ENCODE assay signal across 7 cellular contexts in genomic region chr3:98521897-98522537, GRCh38. TPM values are rescaled to one million over a fixed set of nuclear protein-coding genes. Genes with fewer than 3 reads are reported as not detected.
DNase-seq lines count a peak whose midpoint lies in the region; ATAC-seq, FAIRE-seq and TF ChIP-seq lines count a peak whose summit lies in the region.

No MANE protein-coding gene starts in this region.

- CTCF ChIA-PET in HepG2 (lab: Yijun Ruan, JAX; ENCODE audit: low intra/inter-chr PET ratio, low total read pairs): no interaction called here

- H3K79me2 ChIP-seq in HepG2 (ENCODE audit: insufficient read depth, low read length): peaks cover 30% of the 10 kb centered on the region

- TF ChIP-seq CTCF in HepG2 (CRISPR knock-in tag; IDR thresholded peaks at IDR 0.05): no peak

- H3K9ac ChIP-seq in HepG2 (ENCODE audit: insufficient read depth, low read depth, low read length): peak overlapping the region; percentile 81

- peak overlapping the region; percentile 89 for H3K4me2 ChIP-seq in HepG2 (ENCODE audit: low read depth, low read length)

- no peak for TF ChIP-seq POLR2A in GM18505 (IDR thresholded peaks at IDR 0.05; ENCODE audit: borderline replicate concordance, extremely low read depth, insufficient read depth, insufficient read length)
- no peak for TF ChIP-seq POLR2A in HepG2 (IDR thresholded peaks at IDR 0.05; ENCODE audit: insufficient read depth in 1 of 2, low read depth in 2 of 2, low read length in 2 of 2)

- no peak overlapping the region for H2AFZ ChIP-seq in HepG2 (ENCODE audit: low read length)

- FAIRE-seq in HepG2 (lab: Jason Lieb, UNC): peak; percentile 66

- no peak for TF ChIP-seq RAD21 in HepG2 (CRISPR knock-in tag; IDR thresholded peaks at IDR 0.05)

- H3K9me3 ChIP-seq in HepG2 (ENCODE audit: low read length): no peaks in the 10 kb centered on the region

- POLR2A ChIA-PET in HepG2 (lab: Yijun Ruan, JAX): interaction anchor here (1.2 kb wide), 2 partner anchors 9 to 72 kb away, joined by 3 to 7 read pairs; partner anchors contain the start of gene CPOX

- intact Hi-C loops in HepG2 (cut with micrococcal nuclease; ENCODE audit: unreplicated experiment): loop anchor here (10.0 kb wide), 2 partner anchors 293 to 757 kb away; partner anchors contain the start of gene ARL6

- H4K20me1 ChIP-seq in HepG2 (ENCODE audit: insufficient read depth, low read length): no peaks in the 10 kb centered on the region

- peak overlapping the region; percentile 69 for H3K27ac ChIP-seq in HepG2 (ENCODE audit: extremely low read length, insufficient read depth, low read length)

- H3K4me1 ChIP-seq in HepG2 (ENCODE audit: insufficient read depth, low read length): peaks cover 17% of the 10 kb centered on the region

- TF ChIP-seq EP300 in HepG2 (IDR thresholded peaks at IDR 0.05; ENCODE audit: low read depth in 2 of 2, low read length in 2 of 2) (no peak), HepG2 (CRISPR knock-in tag; IDR thresholded peaks at IDR 0.05; ENCODE audit: borderline replicate concordance) (no peak)

- DNase-seq in NCI-H1092 treated with DMSO at 0.1 percent for 48 hours (lab: John Stamatoyannopoulos, UW) (peak; percentile 40), dedifferentiated amniotic fluid mesenchymal stem cell (ENCODE audit: extremely low spot score) (peak; percentile 72), HepG2 (ENCODE audit: low spot score) (peak; percentile 32)
- peak; percentile 19 for DNase-seq in activated CD4-positive, alpha-beta T cell treated with anti-CD3 and anti-CD28 coated beads for 1 hour
- DNase-seq in stimulated activated CD4-positive, alpha-beta T cell treated with anti-CD3 and anti-CD28 coated beads, Interleukin-4, amount 100 ng/mL, for 48 hours (ENCODE audit: low read depth in 2 of 2): peak; percentile 43 to 47

- peak overlapping the region; percentile 71 to 76 (median 74) for H3K4me3 ChIP-seq in HepG2 (replicated peaks in 1 of 3; ENCODE audit: insufficient read depth in 1 of 3, low read depth in 2 of 3, low read length in 3 of 3)

- BruUV-seq in HepG2 (replicated peaks; lab: Mats Ljungman, UMichigan): TSS peak; percentile 80

- no peaks in the 10 kb centered on the region; a peak in 1 of 5 replicates for H3K27me3 ChIP-seq in HepG2 (ENCODE audit: control insufficient read depth in 1 of 2, insufficient read depth in 2 of 2, low read length in 2 of 2)

- WGBS in HepG2 (ENCODE audit: low lambda C conversion rate): 0% methylated on average over 16 of the region's 16 CpGs

- H3K36me3 ChIP-seq in HepG2 (replicated peaks in 1 of 2; ENCODE audit: control insufficient read depth in 1 of 2, insufficient read depth in 2 of 2, low read length in 2 of 2): peaks cover 0 to 2% of the 10 kb centered on the region in 2 experiments; a peak in 2 of 5 replicates

- in situ Hi-C loops in HepG2 (cut with HindIII; ENCODE audit: extremely low pct_ligation_motif_present, low pct_unique_long_range_greater_than_20kb): loop anchor here (10.0 kb wide), 1 partner anchor 53 kb away; no protein-coding TSS in a partner anchor

- peak; percentile 43 for ATAC-seq in GM18505 (IDR thresholded peaks at IDR 0.05; ENCODE audit: unreplicated experiment)
- peak; percentile 38 for ATAC-seq in HG02623 (IDR thresholded peaks at IDR 0.05; ENCODE audit: unreplicated experiment)
- ATAC-seq in HepG2: peak; percentile 75

RNA-seq across cellular contexts. Expression of gene CLDND1, which starts 0.7 kb away (rescaled TPM):
- total RNA-seq in HepG2 (2016; rRNA removed; fragmentation: Illumina TruSeq; extraction: Trizol): 30.3 and 50.8 TPM in 2 replicates
- total RNA-seq in HepG2 (2016; cell fraction: cytosol; rRNA removed; fragmentation: Illumina TruSeq; extraction: Trizol; ENCODE audit: low read depth): 20.4 and 20.6 TPM in 2 replicates
- total RNA-seq in HepG2 (2016; cell fraction: insoluble cytoplasmic fraction; rRNA removed; fragmentation: Illumina TruSeq; extraction: Trizol): 27.0 and 50.9 TPM in 2 replicates
- 34.2 and 39.6 TPM in 2 replicates for total RNA-seq in HepG2 (2016; cell fraction: membrane; rRNA removed; fragmentation: Illumina TruSeq; extraction: Trizol)
- 70.2 and 76.9 TPM in 2 replicates for total RNA-seq in HepG2 (2016; cell fraction: nucleus; rRNA removed; fragmentation: Illumina TruSeq; extraction: Trizol)
- polyA plus RNA-seq in HepG2 (2011; rRNA removed): 103 and 121 TPM in 2 replicates
- polyA plus RNA-seq in HepG2 (2011; cell fraction: cytosol; rRNA removed): 73.7 and 131 TPM in 2 replicates
- polyA plus RNA-seq in HepG2 (2011; cell fraction: nucleus; rRNA removed): 122 and 159 TPM in 2 replicates
- 59.9 and 75.2 TPM in 2 replicates for polyA plus RNA-seq in HepG2 (2012)
- 15.6 and 19.2 TPM in 2 replicates for polyA plus RNA-seq in HepG2 (2016; cell fraction: cytosol; fragmentation: Illumina TruSeq; extraction: Trizol; ENCODE audit: low read depth)
- 25.9 and 30.3 TPM in 2 replicates for polyA plus RNA-seq in HepG2 (2016; cell fraction: insoluble cytoplasmic fraction; fragmentation: Illumina TruSeq; extraction: Trizol; ENCODE audit: low read depth)
- 23.5 and 26.2 TPM in 2 replicates for polyA plus RNA-seq in HepG2 (2016; cell fraction: membrane; fragmentation: Illumina TruSeq; extraction: Trizol; ENCODE audit: low read depth)
- 91.1 and 94.7 TPM in 2 replicates for polyA plus RNA-seq in HepG2 (2016; cell fraction: nucleus; fragmentation: Illumina TruSeq; extraction: Trizol; ENCODE audit: insufficient read depth, low read depth)
- polyA minus RNA-seq in HepG2 (2011; rRNA and poly(A)+ RNA removed; ENCODE audit: low replicate concordance): 63.6 and 95.3 TPM in 2 replicates
- polyA minus RNA-seq in HepG2 (2011; cell fraction: cytosol; rRNA and poly(A)+ RNA removed): 66.4 and 80.3 TPM in 2 replicates
- 140 and 147 TPM in 2 replicates for polyA minus RNA-seq in HepG2 (2011; cell fraction: nucleus; rRNA and poly(A)+ RNA removed)

RNA-seq across cellular contexts. Expression of gene GPR15, which starts 9.8 kb away (rescaled TPM):
- not detected in 2 replicates for total RNA-seq in HepG2 (2016; rRNA removed; fragmentation: Illumina TruSeq; extraction: Trizol)
- not detected in 2 replicates for total RNA-seq in HepG2 (2016; cell fraction: cytosol; rRNA removed; fragmentation: Illumina TruSeq; extraction: Trizol; ENCODE audit: low read depth)
- not detected in 2 replicates for total RNA-seq in HepG2 (2016; cell fraction: insoluble cytoplasmic fraction; rRNA removed; fragmentation: Illumina TruSeq; extraction: Trizol)
- total RNA-seq in HepG2 (2016; cell fraction: membrane; rRNA removed; fragmentation: Illumina TruSeq; extraction: Trizol): not detected in 2 replicates
- total RNA-seq in HepG2 (2016; cell fraction: nucleus; rRNA removed; fragmentation: Illumina TruSeq; extraction: Trizol): not detected in 2 replicates
- not detected in 2 replicates for polyA plus RNA-seq in HepG2 (2011; rRNA removed)
- not detected in 2 replicates for polyA plus RNA-seq in HepG2 (2011; cell fraction: cytosol; rRNA removed)
- polyA plus RNA-seq in HepG2 (2011; cell fraction: nucleus; rRNA removed): not detected in 2 replicates
- polyA plus RNA-seq in HepG2 (2012): not detected in 2 replicates
- polyA plus RNA-seq in HepG2 (2016; cell fraction: cytosol; fragmentation: Illumina TruSeq; extraction: Trizol; ENCODE audit: low read depth): not detected in 2 replicates
- polyA plus RNA-seq in HepG2 (2016; cell fraction: insoluble cytoplasmic fraction; fragmentation: Illumina TruSeq; extraction: Trizol; ENCODE audit: low read depth): not detected in 2 replicates
- polyA plus RNA-seq in HepG2 (2016; cell fraction: membrane; fragmentation: Illumina TruSeq; extraction: Trizol; ENCODE audit: low read depth): not detected in 2 replicates
- polyA plus RNA-seq in HepG2 (2016; cell fraction: nucleus; fragmentation: Illumina TruSeq; extraction: Trizol; ENCODE audit: insufficient read depth, low read depth): not detected in 2 replicates
- polyA minus RNA-seq in HepG2 (2011; rRNA and poly(A)+ RNA removed; ENCODE audit: low replicate concordance): not detected in 2 replicates
- not detected in 2 replicates for polyA minus RNA-seq in HepG2 (2011; cell fraction: cytosol; rRNA and poly(A)+ RNA removed)
- polyA minus RNA-seq in HepG2 (2011; cell fraction: nucleus; rRNA and poly(A)+ RNA removed): not detected in 2 replicates

RNA-seq across cellular contexts. Expression of gene OR5K2, which starts 24.5 kb away (rescaled TPM):
- total RNA-seq in HepG2 (2016; rRNA removed; fragmentation: Illumina TruSeq; extraction: Trizol): not detected in 2 replicates
- not detected in 2 replicates for total RNA-seq in HepG2 (2016; cell fraction: cytosol; rRNA removed; fragmentation: Illumina TruSeq; extraction: Trizol; ENCODE audit: low read depth)
- total RNA-seq in HepG2 (2016; cell fraction: insoluble cytoplasmic fraction; rRNA removed; fragmentation: Illumina TruSeq; extraction: Trizol): not detected in 2 replicates
- total RNA-seq in HepG2 (2016; cell fraction: membrane; rRNA removed; fragmentation: Illumina TruSeq; extraction: Trizol): not detected in 2 replicates
- total RNA-seq in HepG2 (2016; cell fraction: nucleus; rRNA removed; fragmentation: Illumina TruSeq; extraction: Trizol): not detected in 2 replicates
- polyA plus RNA-seq in HepG2 (2011; rRNA removed): not detected in 2 replicates
- not detected in 2 replicates for polyA plus RNA-seq in HepG2 (2011; cell fraction: cytosol; rRNA removed)
- polyA plus RNA-seq in HepG2 (2011; cell fraction: nucleus; rRNA removed): not detected in 2 replicates
- not detected in 2 replicates for polyA plus RNA-seq in HepG2 (2012)
- not detected in 2 replicates for polyA plus RNA-seq in HepG2 (2016; cell fraction: cytosol; fragmentation: Illumina TruSeq; extraction: Trizol; ENCODE audit: low read depth)
- polyA plus RNA-seq in HepG2 (2016; cell fraction: insoluble cytoplasmic fraction; fragmentation: Illumina TruSeq; extraction: Trizol; ENCODE audit: low read depth): not detected in 2 replicates
- not detected in 2 replicates for polyA plus RNA-seq in HepG2 (2016; cell fraction: membrane; fragmentation: Illumina TruSeq; extraction: Trizol; ENCODE audit: low read depth)
- polyA plus RNA-seq in HepG2 (2016; cell fraction: nucleus; fragmentation: Illumina TruSeq; extraction: Trizol; ENCODE audit: insufficient read depth, low read depth): not detected in 2 replicates
- not detected in 2 replicates for polyA minus RNA-seq in HepG2 (2011; rRNA and poly(A)+ RNA removed; ENCODE audit: low replicate concordance)
- polyA minus RNA-seq in HepG2 (2011; cell fraction: cytosol; rRNA and poly(A)+ RNA removed): not detected in 2 replicates
- polyA minus RNA-seq in HepG2 (2011; cell fraction: nucleus; rRNA and poly(A)+ RNA removed): not detected in 2 replicates

RNA-seq across cellular contexts. Expression of gene OR5K1, which starts 59.0 kb away (rescaled TPM):
- not detected in 2 replicates for total RNA-seq in HepG2 (2016; rRNA removed; fragmentation: Illumina TruSeq; extraction: Trizol)
- total RNA-seq in HepG2 (2016; cell fraction: cytosol; rRNA removed; fragmentation: Illumina TruSeq; extraction: Trizol; ENCODE audit: low read depth): not detected in 2 replicates
- total RNA-seq in HepG2 (2016; cell fraction: insoluble cytoplasmic fraction; rRNA removed; fragmentation: Illumina TruSeq; extraction: Trizol): not detected in 2 replicates
- not detected in 2 replicates for total RNA-seq in HepG2 (2016; cell fraction: membrane; rRNA removed; fragmentation: Illumina TruSeq; extraction: Trizol)
- not detected in 2 replicates for total RNA-seq in HepG2 (2016; cell fraction: nucleus; rRNA removed; fragmentation: Illumina TruSeq; extraction: Trizol)
- polyA plus RNA-seq in HepG2 (2011; rRNA removed): not detected in 2 replicates
- polyA plus RNA-seq in HepG2 (2011; cell fraction: cytosol; rRNA removed): not detected in 2 replicates
- not detected in 2 replicates for polyA plus RNA-seq in HepG2 (2011; cell fraction: nucleus; rRNA removed)
- not detected in 2 replicates for polyA plus RNA-seq in HepG2 (2012)
- not detected in 2 replicates for polyA plus RNA-seq in HepG2 (2016; cell fraction: cytosol; fragmentation: Illumina TruSeq; extraction: Trizol; ENCODE audit: low read depth)
- not detected in 2 replicates for polyA plus RNA-seq in HepG2 (2016; cell fraction: insoluble cytoplasmic fraction; fragmentation: Illumina TruSeq; extraction: Trizol; ENCODE audit: low read depth)
- polyA plus RNA-seq in HepG2 (2016; cell fraction: membrane; fragmentation: Illumina TruSeq; extraction: Trizol; ENCODE audit: low read depth): not detected in 2 replicates
- polyA plus RNA-seq in HepG2 (2016; cell fraction: nucleus; fragmentation: Illumina TruSeq; extraction: Trizol; ENCODE audit: insufficient read depth, low read depth): not detected in 2 replicates
- polyA minus RNA-seq in HepG2 (2011; rRNA and poly(A)+ RNA removed; ENCODE audit: low replicate concordance): not detected in 2 replicates
- not detected in 2 replicates for polyA minus RNA-seq in HepG2 (2011; cell fraction: cytosol; rRNA and poly(A)+ RNA removed)
- polyA minus RNA-seq in HepG2 (2011; cell fraction: nucleus; rRNA and poly(A)+ RNA removed): not detected in 2 replicates

Comparison
In these comparisons a context has a peak if more than half of its experiments do, and no peak if none do; other contexts are left out.
1. Peak in every context shown above with its lines: DNase-seq, ATAC-seq, H3K4me3 ChIP-seq and H3K27ac ChIP-seq.
2. DNase-seq: peak in every context shown above with its lines; median percentile 72 in dedifferentiated amniotic fluid mesenchymal stem cell; 45 in stimulated activated CD4-positive, alpha-beta T cell treated with anti-CD3 and anti-CD28 coated beads, Interleukin-4, amount 100 ng/mL, for 48 hours; 40 in NCI-H1092 treated with DMSO at 0.1 percent for 48 hours; 32 in HepG2; 19 in activated CD4-positive, alpha-beta T cell treated with anti-CD3 and anti-CD28 coated beads for 1 hour.